In the genomic region with DNA sequence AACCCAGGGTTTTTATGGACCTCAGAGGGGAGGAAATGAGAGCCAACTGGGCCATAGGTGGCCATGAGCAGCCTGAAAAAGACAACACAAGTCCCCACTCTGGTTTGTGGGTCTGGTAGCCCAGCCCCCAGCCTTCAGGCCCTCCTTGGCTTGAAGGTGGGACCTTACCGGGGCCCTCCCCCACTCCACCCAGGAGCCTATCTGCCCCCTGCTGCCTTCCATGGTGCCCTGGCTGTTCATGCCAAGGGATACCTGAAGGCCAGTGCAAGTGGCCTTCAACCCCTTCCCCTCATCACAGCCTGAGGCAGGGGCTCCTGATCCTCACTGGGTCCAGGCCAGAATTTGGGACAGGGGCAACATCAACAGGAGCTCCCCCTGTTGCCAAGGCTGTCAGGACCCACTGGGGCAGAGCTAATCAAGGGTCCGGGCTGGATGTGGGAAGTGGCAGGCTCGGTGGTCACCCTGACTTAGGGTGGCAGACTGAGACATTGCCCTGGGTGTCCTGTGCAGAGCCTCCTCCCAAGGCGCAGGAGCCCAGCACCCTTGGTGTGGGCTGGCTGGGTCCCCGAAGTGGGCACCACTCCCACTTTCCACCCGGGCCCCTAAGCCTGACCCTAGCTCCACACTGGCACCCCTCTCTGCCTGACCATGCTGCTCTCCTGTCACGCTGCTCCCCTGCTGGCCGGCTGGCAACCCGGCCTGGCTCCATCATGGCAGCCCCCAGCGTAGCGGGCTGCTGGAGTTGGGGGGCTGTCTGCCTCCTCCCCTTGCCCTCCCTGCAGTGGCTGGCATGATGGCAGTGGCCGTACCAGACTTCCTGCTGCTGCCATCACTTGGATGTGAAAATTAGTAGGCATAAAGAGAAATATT, we compare ENCODE assay signal across 25 cellular contexts. TPM values are rescaled to one million over a fixed set of nuclear protein-coding genes. Genes with fewer than 3 reads are reported as not detected.
DNase-seq lines count a peak whose midpoint lies in the region; ATAC-seq and TF ChIP-seq lines count a peak whose summit lies in the region.
"Had no signal": no experiment of that assay in that cellular context is flagged by ENCODE, and none has a peak within 500 bp of the region (broad histone marks: within the 10 kb centered on the region; RNA-seq: fewer than 3 reads in every experiment).

No MANE protein-coding gene starts in this region.

- no peak overlapping the region for H3K14ac ChIP-seq in mesenchymal stem cell (ENCODE audit: low read length in 2 of 2)

- no peak overlapping the region for H3K4ac ChIP-seq in mesenchymal stem cell (ENCODE audit: low read depth in 1 of 2, low read length in 2 of 2)

- H3K36me3 Mint-ChIP-seq in IgD-negative memory B cell (peaks cover 11% of the 10 kb centered on the region), endodermal cell (ENCODE audit: low read depth) (no peaks in the 10 kb centered on the region)
- H3K36me3 Mint-ChIP-seq in stimulated activated naive B cell treated with anti-CD40 and anti-IgM and Interleukin-4, amounts not matched to agents 10 μg/mL and 1 μg/mL and 100 μg/mL, for 72 hours = peaks cover 60 to 79% of the 10 kb centered on the region in 2 donors

- no peaks in the 10 kb centered on the region for H3K79me2 ChIP-seq in GM23248 (ENCODE audit: insufficient read depth)

- no peak overlapping the region for H4K8ac ChIP-seq in mesenchymal stem cell (ENCODE audit: low read length)

- H3K4me2 ChIP-seq in mesenchymal stem cell (ENCODE audit: low read length, poor library complexity, severe bottlenecking) (no peak overlapping the region), GM23248 (ENCODE audit: unreplicated experiment) (no peak overlapping the region)
- H3K4me2 ChIP-seq: SK-N-SH had no signal

- H2BK5ac ChIP-seq in mesenchymal stem cell (ENCODE audit: low read depth, low read length, poor library complexity, severe bottlenecking) = no peak overlapping the region

- H3K27ac ChIP-seq in endodermal cell (ENCODE audit: low read depth, low read length) (no peak overlapping the region), mesenchymal stem cell (ENCODE audit: low read length, poor library complexity, severe bottlenecking) (no peak overlapping the region), A673 (ENCODE audit: low read depth, low read length, poor library complexity, severe bottlenecking) (no peak overlapping the region), GM23248 (no peak overlapping the region)
- H3K27ac ChIP-seq: C4-2B had no signal

- peaks cover 56 to 75% (median 62%) of the 10 kb centered on the region in 3 donors for H3K4me1 Mint-ChIP-seq in IgD-negative memory B cell
- no peaks in the 10 kb centered on the region for H3K4me1 Mint-ChIP-seq in endodermal cell
- H3K4me1 Mint-ChIP-seq in stimulated activated naive B cell treated with anti-CD40 and anti-IgM and Interleukin-4, amounts not matched to agents 10 μg/mL and 1 μg/mL and 100 μg/mL, for 72 hours = peaks cover 54 to 75% of the 10 kb centered on the region in 2 donors

- DNase-seq in endodermal cell (peak; percentile 26), mesenchymal stem cell (no peak), NCI-H2196 treated with DMSO at 0.1 percent for 48 hours (lab: John Stamatoyannopoulos, UW; ENCODE audit: unreplicated experiment) (no peak), A673 (ENCODE audit: low spot score) (no peak), GM23248 (no peak)
- DNase-seq in stimulated activated naive B cell treated with anti-CD40 and anti-IgM and Interleukin-4, amounts not matched to agents 10 μg/mL and 1 μg/mL and 100 μg/mL, for 72 hours = no peak
- DNase-seq: 8988T, AML-193, DMS53, GDM1, MM.1S, NCI-H1092, NCI-H1436, NCI-H187 treated with DMSO at 0.1 percent for 48 hours, NCI-H2107, NCI-H226, NCI-H510A treated with DMSO at 0.1 percent for 48 hours, NCI-H748 treated with DMSO at 0.1 percent for 48 hours, SIG-M5 had no signal

- H3K36me3 ChIP-seq in endodermal cell (ENCODE audit: control insufficient read depth, insufficient read depth, low read length) (no peaks in the 10 kb centered on the region), mesenchymal stem cell (ENCODE audit: control insufficient read depth in 1 of 2, insufficient read depth in 2 of 2, low read depth in 1 of 2, low read length in 2 of 2) (no peaks in the 10 kb centered on the region), A673 (ENCODE audit: insufficient read depth, low read length, poor library complexity, severe bottlenecking) (no peaks in the 10 kb centered on the region), GM23248 (ENCODE audit: low read depth) (no peaks in the 10 kb centered on the region)

- WGBS in endodermal cell (ENCODE audit: insufficient coverage in 1 of 2, insufficient read length in 1 of 2), 2 experiments = 90 to 96% methylated on average over 7 to 12 of the region's 12 CpGs
- 82% methylated on average over 12 of the region's 12 CpGs for WGBS in mesenchymal stem cell
- WGBS in GM23248 (ENCODE audit: low coverage in 1 of 2, low lambda C conversion rate in 2 of 2, missing lambda C conversion rate in 2 of 2), 2 experiments = 49 to 50% methylated on average over 12 of the region's 12 CpGs

- H3K9me3 ChIP-seq in endodermal cell (ENCODE audit: control insufficient read depth, low read length) (no peaks in the 10 kb centered on the region), mesenchymal stem cell (ENCODE audit: control insufficient read depth, low read length) (no peaks in the 10 kb centered on the region), A673 (ENCODE audit: low read depth, low read length, poor library complexity, severe bottlenecking) (no peaks in the 10 kb centered on the region), GM23248 (ENCODE audit: low read depth) (no peaks in the 10 kb centered on the region)
- H3K9me3 ChIP-seq: SK-N-SH had no signal

- H2BK15ac ChIP-seq in mesenchymal stem cell (ENCODE audit: low read depth, poor library complexity, severe bottlenecking) = no peak overlapping the region

- H3K4me1 ChIP-seq in endodermal cell (ENCODE audit: control insufficient read depth, insufficient read depth, low read length) = no peaks in the 10 kb centered on the region
- no peaks in the 10 kb centered on the region for H3K4me1 ChIP-seq in mesenchymal stem cell (ENCODE audit: control insufficient read depth, insufficient read depth, low read depth, low read length)
- H3K4me1 ChIP-seq in A673 (ENCODE audit: insufficient read depth, low read length, poor library complexity, severe bottlenecking) = no peaks in the 10 kb centered on the region
- H3K4me1 ChIP-seq in GM23248 (ENCODE audit: insufficient read depth) = no peaks in the 10 kb centered on the region

- CTCF ChIA-PET in A673 (lab: Charles Lee) = no interaction called here

- no peaks in the 10 kb centered on the region for H4K20me1 ChIP-seq in GM23248 (ENCODE audit: insufficient read depth)

- H4K91ac ChIP-seq in mesenchymal stem cell (ENCODE audit: low read length) = peak overlapping the region; percentile 36

- H3K27me3 ChIP-seq in endodermal cell (ENCODE audit: control insufficient read depth, insufficient read depth, low read length, poor library complexity, severe bottlenecking) (no peaks in the 10 kb centered on the region), mesenchymal stem cell (ENCODE audit: control insufficient read depth in 1 of 2, insufficient read depth in 1 of 2, low read length in 2 of 2) (peaks cover 30 to 70% of the 10 kb centered on the region in 2 experiments), A673 (replicated peaks; ENCODE audit: insufficient read depth, low read depth, low read length, poor library complexity) (peaks cover 9% of the 10 kb centered on the region), GM23248 (replicated peaks; ENCODE audit: insufficient read depth) (peaks cover 41% of the 10 kb centered on the region)

- POLR2A ChIA-PET in A673 (lab: Charles Lee; ENCODE audit: low non-redundant PET) = no interaction called here

- peak overlapping the region in 1 of 2 experiments; percentile 59 for H3K23ac ChIP-seq in mesenchymal stem cell (ENCODE audit: low read length in 2 of 2)

- H3K18ac ChIP-seq in mesenchymal stem cell (ENCODE audit: low read depth in 1 of 2, low read length in 2 of 2) = no peak overlapping the region

- ATAC-seq in stimulated activated naive B cell treated with anti-CD40 and anti-IgM and Interleukin-4, amounts not matched to agents 10 μg/mL and 1 μg/mL and 100 μg/mL, for 72 hours (replicated peaks) = no peak
- ATAC-seq: K562 had no signal

- H3K9ac ChIP-seq in endodermal cell (ENCODE audit: extremely low read depth, low read length, poor library complexity, severe bottlenecking) = no peak overlapping the region
- no peak overlapping the region for H3K9ac ChIP-seq in mesenchymal stem cell (ENCODE audit: low read length)
- no peak overlapping the region for H3K9ac ChIP-seq in GM23248
- H3K9ac ChIP-seq: SK-N-SH had no signal

- peak overlapping the region in 2 of 3 donors; percentile 85 to 86 for H3K27ac Mint-ChIP-seq in IgD-negative memory B cell
- H3K27ac Mint-ChIP-seq in endodermal cell = no peak overlapping the region
- peak overlapping the region; percentile 70 for H3K27ac Mint-ChIP-seq in stimulated activated naive B cell treated with anti-CD40 and anti-IgM and Interleukin-4, amounts not matched to agents 10 μg/mL and 1 μg/mL and 100 μg/mL, for 72 hours

- H3K9me3 Mint-ChIP-seq in IgD-negative memory B cell (no peaks in the 10 kb centered on the region), endodermal cell (no peaks in the 10 kb centered on the region)
- no peaks in the 10 kb centered on the region for H3K9me3 Mint-ChIP-seq in stimulated activated naive B cell treated with anti-CD40 and anti-IgM and Interleukin-4, amounts not matched to agents 10 μg/mL and 1 μg/mL and 100 μg/mL, for 72 hours

- H2AFZ ChIP-seq in mesenchymal stem cell (ENCODE audit: low read depth, low read length) (no peak overlapping the region), GM23248 (no peak overlapping the region)

- no peaks in the 10 kb centered on the region for H3K79me1 ChIP-seq in mesenchymal stem cell (replicated peaks; ENCODE audit: low read length, poor library complexity, severe bottlenecking)

- intact Hi-C loops in A673 (cut with micrococcal nuclease; ENCODE audit: unreplicated experiment) = loop anchor here (10.0 kb wide), 1 partner anchor 64 kb away; no protein-coding TSS in a partner anchor

- H3F3A ChIP-seq in GM23248 (ENCODE audit: insufficient read depth) = no peaks in the 10 kb centered on the region

- in situ Hi-C loops in GM23248 (cut with MboI) = no loop called here

- no peak overlapping the region for H2BK120ac ChIP-seq in mesenchymal stem cell (ENCODE audit: low read depth, low read length)

- no peaks in the 10 kb centered on the region for H3K27me3 Mint-ChIP-seq in IgD-negative memory B cell
- H3K27me3 Mint-ChIP-seq in endodermal cell (ENCODE audit: insufficient read depth) = peaks cover 3% of the 10 kb centered on the region
- no peaks in the 10 kb centered on the region for H3K27me3 Mint-ChIP-seq in stimulated activated naive B cell treated with anti-CD40 and anti-IgM and Interleukin-4, amounts not matched to agents 10 μg/mL and 1 μg/mL and 100 μg/mL, for 72 hours

- BruUV-seq in A673 (replicated peaks; lab: Mats Ljungman, UMichigan) = no TSS peak

- H2BK12ac ChIP-seq in mesenchymal stem cell (ENCODE audit: low read length in 2 of 2) = no peak overlapping the region

- no peak overlapping the region for H3K4me3 ChIP-seq in endodermal cell (ENCODE audit: low read length)
- H3K4me3 ChIP-seq in mesenchymal stem cell (ENCODE audit: insufficient read depth in 1 of 2, low read depth in 1 of 2, low read length in 2 of 2) = no peak overlapping the region
- no peak overlapping the region for H3K4me3 ChIP-seq in A673 (ENCODE audit: low read depth, low read length, poor library complexity, severe bottlenecking)
- H3K4me3 ChIP-seq in GM23248 = no peak overlapping the region
- H3K4me3 ChIP-seq: K562 had no signal

- peak overlapping the region in 3 of 4 donors; percentile 34 to 76 (median 39) for H3K4me3 Mint-ChIP-seq in IgD-negative memory B cell
- no peak overlapping the region for H3K4me3 Mint-ChIP-seq in endodermal cell
- H3K4me3 Mint-ChIP-seq in stimulated activated naive B cell treated with anti-CD40 and anti-IgM and Interleukin-4, amounts not matched to agents 10 μg/mL and 1 μg/mL and 100 μg/mL, for 72 hours = peak overlapping the region; percentile 41 to 60

- no peaks in the 10 kb centered on the region for H3K9me2 ChIP-seq in GM23248 (ENCODE audit: insufficient read depth)
- H3K9me2 ChIP-seq: SK-N-SH had no signal

- H2AK5ac ChIP-seq in mesenchymal stem cell (ENCODE audit: low read length, severe bottlenecking) = no peak overlapping the region

- TF ChIP-seq CTCF in endodermal cell (conservative IDR thresholded peaks at IDR 0.05) (no peak), A673 (conservative IDR thresholded peaks at IDR 0.05; ENCODE audit: low read depth, low read length) (no peak)

RNA-seq across cellular contexts. Expression of a gene that starts 6.4 kb away (rescaled TPM):
- 78.7 TPM for polyA plus RNA-seq in IgD-negative memory B cell
- total RNA-seq in endodermal cell = not detected
- 0.04 TPM for polyA plus RNA-seq in endodermal cell (2013, experiment 1 of 2)
- not detected for polyA plus RNA-seq in endodermal cell (2013, experiment 2 of 2)
- not detected for polyA plus RNA-seq in mesenchymal stem cell (2013, experiment 1 of 2)
- polyA plus RNA-seq in mesenchymal stem cell (2013, experiment 2 of 2) = 0.01 TPM
- total RNA-seq in A673 (2021) = not detected in 2 replicates
- not detected in 2 replicates for total RNA-seq in GM23248 (2014; rRNA removed; shearing (Covaris generic))
- 0.05 TPM in 1 of 2 replicates, not detected in the other for polyA plus RNA-seq in GM23248 (2016; fragmentation: Nextera tagmentation; extraction: Ambion mirVana)
- total RNA-seq: H4 had no signal
- polyA plus RNA-seq: AG04450, SK-N-SH had no signal
